ENCODE assay signal across 30 cellular contexts in the genomic region with DNA sequence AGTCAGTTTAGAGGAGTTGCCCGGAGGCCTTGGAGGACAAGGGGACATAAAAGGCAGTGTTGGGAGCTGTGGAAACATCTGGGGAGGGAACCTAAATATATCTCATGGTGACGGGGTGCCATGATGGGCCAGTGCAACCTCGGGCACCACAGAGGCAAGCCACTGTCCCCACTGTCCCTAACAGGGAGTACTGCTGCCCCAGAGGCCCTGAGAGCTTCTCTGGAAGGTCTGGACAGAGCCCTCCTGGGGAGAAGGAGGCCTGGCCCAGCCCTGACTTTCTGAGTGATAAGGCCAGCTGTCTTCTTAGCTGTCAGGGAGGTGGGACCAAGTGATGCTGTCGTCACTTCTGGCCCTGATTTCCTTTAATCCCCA. TPM values are rescaled to one million over a fixed set of nuclear protein-coding genes. Genes with fewer than 3 reads are reported as not detected.
DNase-seq lines count a peak whose midpoint lies in the region; ATAC-seq, FAIRE-seq and TF ChIP-seq lines count a peak whose summit lies in the region.
"Had no signal": no experiment of that assay in that cellular context is flagged by ENCODE, and none has a peak within 500 bp of the region (broad histone marks: within the 10 kb centered on the region; RNA-seq: fewer than 3 reads in every experiment).

No MANE protein-coding gene starts in this region.

- H3K9me3 Mint-ChIP-seq in stimulated activated effector memory CD8-positive, alpha-beta T cell treated with anti-CD3 and anti-CD28 coated beads, Interleukin-12 subunit alpha, Interleukin-12 subunit beta, amount 100 ng/mL, for 72 hours = no peaks in the 10 kb centered on the region
- H3K9me3 Mint-ChIP-seq in natural killer cell = no peaks in the 10 kb centered on the region
- H3K9me3 Mint-ChIP-seq: activated naive CD4-positive, alpha-beta T cell treated with anti-CD3 and anti-CD28 coated beads, Interleukin-2, amount 50 U/mL, for 24 hours; HFFc6; naive thymus-derived CD4-positive, alpha-beta T cell; stimulated activated memory B cell treated with anti-CD40 and anti-IgM and Interleukin-4, amounts not matched to agents 10 μg/mL and 1 μg/mL and 100 μg/mL, for 72 hours had no signal

- no peak overlapping the region for H3K23ac ChIP-seq in IMR-90 (ENCODE audit: low read depth, low read length)

- H3K79me1 ChIP-seq in IMR-90 (ENCODE audit: low read depth in 1 of 2, low read length in 2 of 2) = no peaks in the 10 kb centered on the region

- no peak overlapping the region for H4K8ac ChIP-seq in IMR-90 (ENCODE audit: low read depth in 2 of 2, low read length in 2 of 2)

- dilution Hi-C loops in IMR-90 (cut with HindIII; ENCODE audit: low sequenced_read_pairs, unreplicated experiment) = no loop called here

- no peak overlapping the region for H2BK20ac ChIP-seq in IMR-90 (ENCODE audit: low read depth, low read length)

- no peak overlapping the region for H3K9ac ChIP-seq in IMR-90 (ENCODE audit: low read depth, low read length)
- H3K9ac ChIP-seq in K562 (ENCODE audit: insufficient read depth in 1 of 2, low read depth in 2 of 2, low read length in 2 of 2) = no peak overlapping the region
- H3K9ac ChIP-seq in GM23248 = no peak overlapping the region
- H3K9ac ChIP-seq: SK-N-SH had no signal

- no peak overlapping the region for H2BK120ac ChIP-seq in IMR-90 (ENCODE audit: low read depth, low read length)

- peaks cover 8% of the 10 kb centered on the region; the same call in 1 of the 2 replicates for H3F3A ChIP-seq in GM23248 (ENCODE audit: insufficient read depth)

- no peaks in the 10 kb centered on the region for H3K4me1 Mint-ChIP-seq in stimulated activated effector memory CD8-positive, alpha-beta T cell treated with anti-CD3 and anti-CD28 coated beads, Interleukin-12 subunit alpha, Interleukin-12 subunit beta, amount 100 ng/mL, for 72 hours
- H3K4me1 Mint-ChIP-seq in natural killer cell = no peaks in the 10 kb centered on the region
- H3K4me1 Mint-ChIP-seq: activated naive CD4-positive, alpha-beta T cell treated with anti-CD3 and anti-CD28 coated beads, Interleukin-2, amount 50 U/mL, for 24 hours had no signal

- peaks cover 54% of the 10 kb centered on the region for H3K27me3 ChIP-seq in IMR-90 (ENCODE audit: control insufficient read depth, insufficient read depth, low read length)
- H3K27me3 ChIP-seq in K562 (ENCODE audit: control insufficient read depth in 2 of 2, insufficient read depth in 2 of 2, low read length in 2 of 2) = peaks cover 32 to 77% of the 10 kb centered on the region in 2 experiments
- H3K27me3 ChIP-seq in GM23248 (replicated peaks; ENCODE audit: insufficient read depth) = no peaks in the 10 kb centered on the region

- H3K4me2 ChIP-seq in IMR-90 (ENCODE audit: low read depth, low read length) (no peak overlapping the region), K562 (ENCODE audit: insufficient read depth, low read length) (no peak overlapping the region), GM23248 (ENCODE audit: unreplicated experiment) (no peak overlapping the region)
- H3K4me2 ChIP-seq: SK-N-SH had no signal

- peaks cover 32 to 45% of the 10 kb centered on the region in 2 donors for H3K27me3 Mint-ChIP-seq in natural killer cell (ENCODE audit: low read depth in 2 of 2)

- H3K9me3 ChIP-seq in IMR-90 (ENCODE audit: control insufficient read depth, insufficient read depth, low read length) (no peaks in the 10 kb centered on the region), K562 (replicated peaks; ENCODE audit: control insufficient read depth, insufficient read depth, low read depth, low read length) (no peaks in the 10 kb centered on the region), GM23248 (ENCODE audit: low read depth) (no peaks in the 10 kb centered on the region)
- H3K9me3 ChIP-seq: esophagus squamous epithelium, SK-N-SH, suprapubic skin had no signal

- DNase-seq in IMR-90 = no peak
- DNase-seq in K562 (ENCODE audit: extremely low read depth in 1 of 4, low spot score in 3 of 4) = peak in 1 of 4 experiments; percentile 21
- peak; percentile 89 for DNase-seq in myocyte (ENCODE audit: low read depth)
- DNase-seq in stimulated activated effector memory CD8-positive, alpha-beta T cell treated with anti-CD3 and anti-CD28 coated beads, Interleukin-12 subunit alpha, Interleukin-12 subunit beta, amount 100 ng/mL, for 72 hours (ENCODE audit: low spot score in 2 of 2) = no peak
- DNase-seq in natural killer cell = no peak
- no peak for DNase-seq in effector CD4-positive, alpha-beta T cell
- no peak for DNase-seq in GM23248
- DNase-seq: activated CD4-positive, alpha-beta T cell treated with anti-CD3 and anti-CD28 coated beads for 48 hours; amygdala; cortex of kidney; esophagus squamous epithelium; foreskin melanocyte; HFFc6; left colon; naive thymus-derived CD4-positive, alpha-beta T cell; NCI-H1417 treated with DMSO at 0.1 percent for 48 hours; NCI-H446; retina; SK-N-SH; stimulated activated CD4-positive, alpha-beta T cell treated with anti-CD3 and anti-CD28 coated beads, Interleukin-12 subunit alpha, Interleukin-12 subunit beta, amount 100 ng/mL, for 4 hours; stimulated activated CD4-positive, alpha-beta T cell treated with anti-CD3 and anti-CD28 coated beads, Interleukin-4, amount 100 ng/mL, for 1 hour had no signal

- no peaks in the 10 kb centered on the region for H3K79me2 ChIP-seq in K562 (ENCODE audit: control insufficient read depth, insufficient read depth, low read length)
- H3K79me2 ChIP-seq in GM23248 (ENCODE audit: insufficient read depth) = no peaks in the 10 kb centered on the region

- no peaks in the 10 kb centered on the region for H3K36me3 ChIP-seq in IMR-90 (ENCODE audit: control insufficient read depth, insufficient read depth, low read length)
- H3K36me3 ChIP-seq in K562 (ENCODE audit: control insufficient read depth, insufficient read depth, low read length) = no peaks in the 10 kb centered on the region
- no peaks in the 10 kb centered on the region for H3K36me3 ChIP-seq in GM23248 (ENCODE audit: low read depth)
- H3K36me3 ChIP-seq: cardiac muscle cell, esophagus squamous epithelium, suprapubic skin had no signal

- no peak for TF ChIP-seq EP300 in K562 (IDR thresholded peaks at IDR 0.05; ENCODE audit: low read length)

- intact Hi-C loops in IMR-90 (cut with micrococcal nuclease) (no loop called here), K562 (cut with micrococcal nuclease) (no loop called here), natural killer cell (cut with micrococcal nuclease) (no loop called here)

- H3K27ac ChIP-seq in IMR-90 (ENCODE audit: insufficient read depth, low read length) (no peak overlapping the region), K562 (ENCODE audit: extremely low read depth, low read depth, low read length) (no peak overlapping the region), GM23248 (no peak overlapping the region)
- H3K27ac ChIP-seq: cardiac muscle cell, suprapubic skin had no signal

- no TSS peak for BruUV-seq in IMR-90 (replicated peaks; lab: Mats Ljungman, UMichigan)
- BruUV-seq in K562 (replicated peaks; lab: Mats Ljungman, UMichigan) = no TSS peak

- CTCF ChIA-PET in IMR-90 (lab: Yijun Ruan, JAX) (interaction anchor here (1.5 kb wide), 1 partner anchor 22 kb away, joined by 4 read pairs; no protein-coding TSS in a partner anchor), K562 (lab: Yijun Ruan, JAX; ENCODE audit: low intra/inter-chr PET ratio) (no interaction called here)

- no peak for TF ChIP-seq CTCF in IMR-90 (conservative IDR thresholded peaks at IDR 0.05; ENCODE audit: low read depth, low read length)
- no peak for TF ChIP-seq CTCF in K562 (IDR thresholded peaks at IDR 0.05 in 2 of 3, conservative IDR thresholded peaks at IDR 0.05 in 1 of 3; ENCODE audit: insufficient read depth in 2 of 3, low read depth in 1 of 3, low read length in 3 of 3)
- TF ChIP-seq CTCF in natural killer cell (IDR thresholded peaks at IDR 0.05) = no peak

- H3K9me1 ChIP-seq in IMR-90 (ENCODE audit: insufficient read depth, low read length) (no peaks in the 10 kb centered on the region; the same call in 1 of the 2 replicates), K562 (ENCODE audit: control insufficient read depth, insufficient read depth, low read length) (no peaks in the 10 kb centered on the region)

- no peak overlapping the region for H3K18ac ChIP-seq in IMR-90 (ENCODE audit: low read depth, low read length)

- no peak overlapping the region for H3K14ac ChIP-seq in IMR-90 (replicated peaks; ENCODE audit: low read depth, low read length)

- no peak overlapping the region for H3K4ac ChIP-seq in IMR-90 (ENCODE audit: low read depth, low read length)

- no peak for TF ChIP-seq POLR2A in IMR-90 (IDR thresholded peaks at IDR 0.05; ENCODE audit: low read depth, low read length)
- no peak for TF ChIP-seq POLR2A in K562 (conservative IDR thresholded peaks at IDR 0.05)

- H3K56ac ChIP-seq in IMR-90 (ENCODE audit: extremely low read depth, insufficient read depth, low read length) = no peak overlapping the region

- H4K91ac ChIP-seq in IMR-90 (ENCODE audit: insufficient read depth, low read depth, low read length) = no peak overlapping the region

- 67% methylated on average over 2 of the region's 4 CpGs; no CpG with 5 or more reads in 1 of the 2 experiments for WGBS in IMR-90 (ENCODE audit: extremely low coverage in 2 of 2, insufficient read length in 1 of 2), 2 experiments
- WGBS in K562 (ENCODE audit: insufficient coverage, low coverage, missing lambda C conversion rate) = 0% methylated on average over 4 of the region's 4 CpGs
- WGBS in GM23248 (ENCODE audit: low coverage in 1 of 2, low lambda C conversion rate in 2 of 2, missing lambda C conversion rate in 2 of 2), 2 experiments = 89 to 94% methylated on average over 3 to 4 of the region's 4 CpGs

- H3K4me1 ChIP-seq in IMR-90 (ENCODE audit: control insufficient read depth, insufficient read depth, low read length) (0 out of 2 replicates have a peak, but pooled peaks cover 2% of the 10 kb centered on the region), K562 (replicated peaks in 1 of 2; ENCODE audit: control insufficient read depth in 2 of 2, insufficient read depth in 2 of 2, low read length in 2 of 2) (peaks cover 0 to 13% of the 10 kb centered on the region in 2 experiments; a peak in 2 of 5 replicates), GM23248 (ENCODE audit: insufficient read depth) (no peaks in the 10 kb centered on the region)

- H2AFZ ChIP-seq in IMR-90 (replicated peaks; ENCODE audit: low read length, poor library complexity) (peak overlapping the region; percentile 6), K562 (ENCODE audit: low read depth, low read length) (no peak overlapping the region), GM23248 (no peak overlapping the region)

- no peak overlapping the region for H2AK5ac ChIP-seq in IMR-90 (ENCODE audit: low read depth, low read length)

- H4K5ac ChIP-seq in IMR-90 (ENCODE audit: low read depth, low read length) = no peak overlapping the region

- H3K36me3 Mint-ChIP-seq in stimulated activated effector memory CD8-positive, alpha-beta T cell treated with anti-CD3 and anti-CD28 coated beads, Interleukin-12 subunit alpha, Interleukin-12 subunit beta, amount 100 ng/mL, for 72 hours = no peaks in the 10 kb centered on the region
- no peaks in the 10 kb centered on the region for H3K36me3 Mint-ChIP-seq in natural killer cell
- H3K36me3 Mint-ChIP-seq: activated naive CD4-positive, alpha-beta T cell treated with anti-CD3 and anti-CD28 coated beads, Interleukin-2, amount 50 U/mL, for 24 hours; naive thymus-derived CD4-positive, alpha-beta T cell; stimulated activated memory B cell treated with anti-CD40 and anti-IgM and Interleukin-4, amounts not matched to agents 10 μg/mL and 1 μg/mL and 100 μg/mL, for 72 hours had no signal

- H2BK5ac ChIP-seq in IMR-90 (ENCODE audit: low read depth, low read length, poor library complexity, severe bottlenecking) = no peak overlapping the region

- ATAC-seq in IMR-90 (ENCODE audit: low read depth) (no peak), K562 (peak; percentile 69), natural killer cell (no peak), GM19455 (IDR thresholded peaks at IDR 0.05; ENCODE audit: unreplicated experiment) (no peak)
- ATAC-seq in stimulated activated effector memory CD8-positive, alpha-beta T cell treated with anti-CD3 and anti-CD28 coated beads, Interleukin-12 subunit alpha, Interleukin-12 subunit beta, amount 100 ng/mL, for 72 hours = no peak
- ATAC-seq: left colon; naive thymus-derived CD4-positive, alpha-beta T cell; stimulated activated memory B cell treated with anti-CD40 and anti-IgM and Interleukin-4, amounts not matched to agents 10 μg/mL and 1 μg/mL and 100 μg/mL, for 72 hours had no signal

- TF ChIP-seq RAD21 in IMR-90 (IDR thresholded peaks at IDR 0.05; ENCODE audit: low read length) = no peak
- TF ChIP-seq RAD21 in K562 (CRISPR knock-in tag; conservative IDR thresholded peaks at IDR 0.05 in 1 of 2, IDR thresholded peaks at IDR 0.05 in 1 of 2) = no peak

- no peaks in the 10 kb centered on the region for H3K9me2 ChIP-seq in GM23248 (ENCODE audit: insufficient read depth)
- H3K9me2 ChIP-seq: SK-N-SH had no signal

- no peak overlapping the region for H3K4me3 ChIP-seq in IMR-90 (ENCODE audit: insufficient read depth, low read depth, low read length)
- no peak overlapping the region for H3K4me3 ChIP-seq in K562
- H3K4me3 ChIP-seq in GM23248 = no peak overlapping the region
- H3K4me3 ChIP-seq: cardiac muscle cell, esophagus squamous epithelium, suprapubic skin had no signal

- FAIRE-seq in K562 (lab: Jason Lieb, UNC) = no peak
- FAIRE-seq: endometrium, GM12892 had no signal

- no peaks in the 10 kb centered on the region for H4K20me1 ChIP-seq in IMR-90 (ENCODE audit: insufficient read depth, low read length)
- H4K20me1 ChIP-seq in K562 (replicated peaks; ENCODE audit: control insufficient read depth, insufficient read depth, low read length) = no peaks in the 10 kb centered on the region
- no peaks in the 10 kb centered on the region for H4K20me1 ChIP-seq in GM23248 (ENCODE audit: insufficient read depth)

- no peak overlapping the region for H2AK9ac ChIP-seq in IMR-90 (replicated peaks; ENCODE audit: low read depth, low read length, poor library complexity)

- no peak overlapping the region for H3K4me3 Mint-ChIP-seq in stimulated activated effector memory CD8-positive, alpha-beta T cell treated with anti-CD3 and anti-CD28 coated beads, Interleukin-12 subunit alpha, Interleukin-12 subunit beta, amount 100 ng/mL, for 72 hours
- no peak overlapping the region for H3K4me3 Mint-ChIP-seq in natural killer cell
- H3K4me3 Mint-ChIP-seq: activated naive CD4-positive, alpha-beta T cell treated with anti-CD3 and anti-CD28 coated beads, Interleukin-2, amount 50 U/mL, for 24 hours; HFFc6; naive thymus-derived CD4-positive, alpha-beta T cell; stimulated activated memory B cell treated with anti-CD40 and anti-IgM and Interleukin-4, amounts not matched to agents 10 μg/mL and 1 μg/mL and 100 μg/mL, for 72 hours had no signal

- in situ Hi-C loops in IMR-90 (cut with MboI; ENCODE audit: low sequenced_read_pairs) (no loop called here), K562 (cut with MboI) (no loop called here), GM23248 (cut with MboI) (no loop called here)

- H3K27ac Mint-ChIP-seq in stimulated activated effector memory CD8-positive, alpha-beta T cell treated with anti-CD3 and anti-CD28 coated beads, Interleukin-12 subunit alpha, Interleukin-12 subunit beta, amount 100 ng/mL, for 72 hours = peak overlapping the region; percentile 62
- no peak overlapping the region for H3K27ac Mint-ChIP-seq in natural killer cell
- H3K27ac Mint-ChIP-seq: activated naive CD4-positive, alpha-beta T cell treated with anti-CD3 and anti-CD28 coated beads, Interleukin-2, amount 50 U/mL, for 24 hours; HFFc6; naive thymus-derived CD4-positive, alpha-beta T cell; stimulated activated memory B cell treated with anti-CD40 and anti-IgM and Interleukin-4, amounts not matched to agents 10 μg/mL and 1 μg/mL and 100 μg/mL, for 72 hours had no signal

- POLR2A ChIA-PET in IMR-90 (lab: Charles Lee; ENCODE audit: unreplicated experiment) = no interaction called here
- POLR2A ChIA-PET in K562 (lab: Yijun Ruan, JAX) = interaction anchor here (0.6 kb wide), 1 partner anchor 17 kb away, joined by 3 read pairs; no protein-coding TSS in a partner anchor

- H2BK15ac ChIP-seq in IMR-90 (ENCODE audit: low read depth, low read length) = no peak overlapping the region

RNA-seq across cellular contexts. Expression of a gene that starts 5.5 kb away (rescaled TPM):
- total RNA-seq in IMR-90 (2012; rRNA removed) = under 0.01 TPM in 1 of 2 replicates, not detected in the other
- polyA plus RNA-seq in IMR-90 (2012; rRNA removed) = 0.37 and 0.44 TPM in 2 replicates
- polyA plus RNA-seq in IMR-90 (2012; cell fraction: cytosol; rRNA removed) = 0.67 TPM in 1 of 2 replicates, not detected in the other
- 0.45 and 1.5 TPM in 2 replicates for polyA plus RNA-seq in IMR-90 (2012; cell fraction: nucleus; rRNA removed; ENCODE audit: low replicate concordance)
- total RNA-seq in K562 (2011; cell fraction: chromatin; rRNA removed; ENCODE audit: low replicate concordance) = not detected in 2 replicates
- total RNA-seq in K562 (2011; cell fraction: nucleolus; rRNA removed) = not detected in 2 replicates
- total RNA-seq in K562 (2011; cell fraction: nucleoplasm; rRNA removed) = not detected in 2 replicates
- not detected in 2 replicates for total RNA-seq in K562 (2014; rRNA removed)
- not detected in 2 replicates for total RNA-seq in K562 (2014; rRNA removed; fragmentation: Illumina TruSeq; extraction: Trizol)
- total RNA-seq in K562 (2015; rRNA removed; fragmentation: Illumina TruSeq; extraction: Trizol) = not detected in 2 replicates
- not detected in 2 replicates for total RNA-seq in K562 (2021)
- not detected in 2 replicates for polyA plus RNA-seq in K562 (2011; rRNA removed)
- polyA plus RNA-seq in K562 (2011; cell fraction: cytosol; rRNA removed) = not detected in 2 replicates
- not detected in 2 replicates for polyA plus RNA-seq in K562 (2011; cell fraction: nucleus; rRNA removed)
- polyA plus RNA-seq in K562 (2012) = not detected in 2 replicates
- not detected in 2 replicates for polyA plus RNA-seq in K562 (2014; fragmentation: Illumina TruSeq; extraction: Trizol)
- polyA plus RNA-seq in K562 (2014; fragmentation: Nextera tagmentation; extraction: Ambion mirVana) = not detected
- not detected in 2 replicates for polyA plus RNA-seq in K562 (2014; rRNA removed)
- polyA minus RNA-seq in K562 (2011; rRNA and poly(A)+ RNA removed) = not detected in 2 replicates
- not detected in 2 replicates for polyA minus RNA-seq in K562 (2011; cell fraction: cytosol; rRNA and poly(A)+ RNA removed)
- polyA minus RNA-seq in K562 (2011; cell fraction: nucleus; rRNA and poly(A)+ RNA removed) = not detected in 2 replicates
- 0.67 and 1.1 TPM in 2 replicates for total RNA-seq in myocyte
- 0.30 TPM for polyA plus RNA-seq in myocyte (2012)
- under 1 TPM in 2 of 3 donors, not detected in 1; 0.24 to 0.40 TPM for total RNA-seq in natural killer cell
- 0.76 TPM in 1 of 2 replicates, not detected in the other for total RNA-seq in GM23248 (2014; rRNA removed; shearing (Covaris generic))
- 0.99 and 1.5 TPM in 2 replicates for polyA plus RNA-seq in GM23248 (2016; fragmentation: Nextera tagmentation; extraction: Ambion mirVana)
- total RNA-seq: osteocyte; T-helper 2 cell treated with Interferon-gamma antibody and Interleukin-4, amounts not matched to agents 100 ng/mL and 5 ng/mL, for 36 hours had no signal
- polyA plus RNA-seq: cardiac muscle cell; naive thymus-derived CD4-positive, alpha-beta T cell had no signal

RNA-seq across cellular contexts. Expression of a gene that starts 41.4 kb away (rescaled TPM):
- total RNA-seq in IMR-90 (2012; rRNA removed) = 19.4 and 21.7 TPM in 2 replicates
- polyA plus RNA-seq in IMR-90 (2012; rRNA removed) = 97.7 and 128 TPM in 2 replicates
- polyA plus RNA-seq in IMR-90 (2012; cell fraction: cytosol; rRNA removed) = 30.1 and 51.0 TPM in 2 replicates
- polyA plus RNA-seq in IMR-90 (2012; cell fraction: nucleus; rRNA removed; ENCODE audit: low replicate concordance) = 388 and 880 TPM in 2 replicates
- total RNA-seq in K562 (2011; cell fraction: chromatin; rRNA removed; ENCODE audit: low replicate concordance) = 0.55 and 6.0 TPM in 2 replicates
- 2.4 and 4.8 TPM in 2 replicates for total RNA-seq in K562 (2011; cell fraction: nucleolus; rRNA removed)
- 1.3 and 1.6 TPM in 2 replicates for total RNA-seq in K562 (2011; cell fraction: nucleoplasm; rRNA removed)
- 0.09 and 0.20 TPM in 2 replicates for total RNA-seq in K562 (2014; rRNA removed)
- total RNA-seq in K562 (2014; rRNA removed; fragmentation: Illumina TruSeq; extraction: Trizol) = 0.03 and 0.07 TPM in 2 replicates
- 0.04 and 0.23 TPM in 2 replicates for total RNA-seq in K562 (2015; rRNA removed; fragmentation: Illumina TruSeq; extraction: Trizol)
- 0.29 and 0.53 TPM in 2 replicates for total RNA-seq in K562 (2021)
- polyA plus RNA-seq in K562 (2011; rRNA removed) = 0.68 and 1.2 TPM in 2 replicates
- 0.96 and 2.9 TPM in 2 replicates for polyA plus RNA-seq in K562 (2011; cell fraction: cytosol; rRNA removed)
- polyA plus RNA-seq in K562 (2011; cell fraction: nucleus; rRNA removed) = 5.2 and 8.3 TPM in 2 replicates
- 0.25 and 0.31 TPM in 2 replicates for polyA plus RNA-seq in K562 (2012)
- polyA plus RNA-seq in K562 (2014; fragmentation: Illumina TruSeq; extraction: Trizol) = 0.10 and 0.17 TPM in 2 replicates
- polyA plus RNA-seq in K562 (2014; fragmentation: Nextera tagmentation; extraction: Ambion mirVana) = not detected
- polyA plus RNA-seq in K562 (2014; rRNA removed) = 0.09 and 0.17 TPM in 2 replicates
- polyA minus RNA-seq in K562 (2011; rRNA and poly(A)+ RNA removed) = 1.3 and 1.4 TPM in 2 replicates
- 0.57 and 1.4 TPM in 2 replicates for polyA minus RNA-seq in K562 (2011; cell fraction: cytosol; rRNA and poly(A)+ RNA removed)
- polyA minus RNA-seq in K562 (2011; cell fraction: nucleus; rRNA and poly(A)+ RNA removed) = 3.7 and 4.0 TPM in 2 replicates
- total RNA-seq in myocyte = 38.0 and 38.4 TPM in 2 replicates
- polyA plus RNA-seq in myocyte (2012) = 59.1 TPM
- total RNA-seq in natural killer cell = under 1 TPM; 0.02 to 0.88 (median 0.50) TPM
- 23.5 and 24.2 TPM in 2 replicates for total RNA-seq in GM23248 (2014; rRNA removed; shearing (Covaris generic))
- polyA plus RNA-seq in GM23248 (2016; fragmentation: Nextera tagmentation; extraction: Ambion mirVana) = 15.3 and 16.5 TPM in 2 replicates
- polyA plus RNA-seq: naive thymus-derived CD4-positive, alpha-beta T cell had no signal

RNA-seq across cellular contexts. Expression of a gene that starts 48.5 kb away (rescaled TPM):
- total RNA-seq in IMR-90 (2012; rRNA removed) (not detected in 2 replicates), K562 (2014; rRNA removed) (not detected in 2 replicates), K562 (2014; rRNA removed; fragmentation: Illumina TruSeq; extraction: Trizol) (not detected in 2 replicates), K562 (2015; rRNA removed; fragmentation: Illumina TruSeq; extraction: Trizol) (not detected in 2 replicates), K562 (2021) (not detected in 2 replicates), myocyte (1.6 and 3.4 TPM in 2 replicates), natural killer cell (1 to 10 TPM in 1 of 3 donors, under 1 TPM in 2; 0.27 to 1.0 (median 0.90) TPM)
- polyA plus RNA-seq in IMR-90 (2012; rRNA removed) (0.06 TPM in 1 of 2 replicates, not detected in the other), K562 (2011; rRNA removed) (not detected in 2 replicates), K562 (2014; fragmentation: Illumina TruSeq; extraction: Trizol) (not detected in 2 replicates), K562 (2014; fragmentation: Nextera tagmentation; extraction: Ambion mirVana) (not detected), K562 (2014; rRNA removed) (not detected in 2 replicates), GM23248 (2016; fragmentation: Nextera tagmentation; extraction: Ambion mirVana) (not detected in 2 replicates)
- 0.02 TPM in 1 of 2 replicates, not detected in the other for polyA plus RNA-seq in IMR-90 (2012; cell fraction: cytosol; rRNA removed)
- 0.07 TPM in 1 of 2 replicates, not detected in the other for polyA plus RNA-seq in IMR-90 (2012; cell fraction: nucleus; rRNA removed; ENCODE audit: low replicate concordance)
- not detected in 2 replicates for total RNA-seq in K562 (2011; cell fraction: chromatin; rRNA removed; ENCODE audit: low replicate concordance)
- total RNA-seq in K562 (2011; cell fraction: nucleolus; rRNA removed) = not detected in 2 replicates
- total RNA-seq in K562 (2011; cell fraction: nucleoplasm; rRNA removed) = not detected in 2 replicates
- polyA plus RNA-seq in K562 (2011; cell fraction: cytosol; rRNA removed) = not detected in 2 replicates
- not detected in 2 replicates for polyA plus RNA-seq in K562 (2011; cell fraction: nucleus; rRNA removed)
- polyA plus RNA-seq in K562 (2012) = not detected in 2 replicates
- polyA minus RNA-seq in K562 (2011; rRNA and poly(A)+ RNA removed) = not detected in 2 replicates
- not detected in 2 replicates for polyA minus RNA-seq in K562 (2011; cell fraction: cytosol; rRNA and poly(A)+ RNA removed)
- polyA minus RNA-seq in K562 (2011; cell fraction: nucleus; rRNA and poly(A)+ RNA removed) = not detected in 2 replicates
- polyA plus RNA-seq in myocyte (2012) = 0.19 TPM
- total RNA-seq in GM23248 (2014; rRNA removed; shearing (Covaris generic)) = not detected in 2 replicates
- total RNA-seq: osteocyte had no signal
- polyA plus RNA-seq: naive thymus-derived CD4-positive, alpha-beta T cell had no signal
